Comparison of ENCODE assay signal across 1 cellular context in genomic region chr6:26045046-26045938, GRCh38.
A peak's percentile ranks its signal among the peaks of the same experiment; 100 is the strongest.
TF ChIP-seq lines count a peak whose summit lies in the region.

No MANE protein-coding gene starts in this region.

TF ChIP-seq in HepG2, 621 proteins besides CTCF, POLR2A, EP300 and RAD21 (continued from another document and continues in another):
- TF ChIP-seq ZHX1 (CRISPR knock-in tag; IDR thresholded peaks at IDR 0.05; ENCODE audit: low read depth) (peak; percentile 86), RORA (CRISPR knock-in tag; IDR thresholded peaks at IDR 0.05) (no peak), SIX1 (CRISPR knock-in tag; IDR thresholded peaks at IDR 0.05; ENCODE audit: borderline replicate concordance) (no peak; the same call in none of the 2 replicates), MEIS1 (CRISPR knock-in tag; IDR thresholded peaks at IDR 0.05; ENCODE audit: borderline replicate concordance) (no peak), TCF7L2 (IDR thresholded peaks at IDR 0.05; ENCODE audit: low read depth, low read length) (no peak), ZBTB37 (CRISPR knock-in tag; IDR thresholded peaks at IDR 0.05) (no peak), TEAD3 (CRISPR knock-in tag; optimal IDR thresholded peaks at IDR 0.05; ENCODE audit: borderline replicate concordance) (peak; percentile 63), SALL1 (CRISPR knock-in tag; IDR thresholded peaks at IDR 0.05) (peak; percentile 93), ZNF263 (CRISPR knock-in tag; IDR thresholded peaks at IDR 0.05) (peak; percentile 64), CBFB (CRISPR knock-in tag; IDR thresholded peaks at IDR 0.05) (peak; percentile 76; the same call in 1 of the 2 replicates), SKI (IDR thresholded peaks at IDR 0.05; ENCODE audit: partially characterized antibody) (peak; percentile 33), ZNF331 (CRISPR knock-in tag; IDR thresholded peaks at IDR 0.05) (peak; percentile 79), ELF1 (CRISPR knock-in tag; IDR thresholded peaks at IDR 0.05) (peak; percentile 83), TOE1 (CRISPR knock-in tag; IDR thresholded peaks at IDR 0.05) (peak; percentile 83), NFIC (IDR thresholded peaks at IDR 0.05; ENCODE audit: low read length) (peak; percentile 77; the same call in 1 of the 2 replicates), ZNF383 (CRISPR knock-in tag; IDR thresholded peaks at IDR 0.05; ENCODE audit: borderline replicate concordance) (no peak), ZNF121 (CRISPR knock-in tag; IDR thresholded peaks at IDR 0.05) (no peak), SP2 (CRISPR knock-in tag; IDR thresholded peaks at IDR 0.05) (peak; percentile 48; the same call in 1 of the 2 replicates)
- TF ChIP-seq, protein P1, sequence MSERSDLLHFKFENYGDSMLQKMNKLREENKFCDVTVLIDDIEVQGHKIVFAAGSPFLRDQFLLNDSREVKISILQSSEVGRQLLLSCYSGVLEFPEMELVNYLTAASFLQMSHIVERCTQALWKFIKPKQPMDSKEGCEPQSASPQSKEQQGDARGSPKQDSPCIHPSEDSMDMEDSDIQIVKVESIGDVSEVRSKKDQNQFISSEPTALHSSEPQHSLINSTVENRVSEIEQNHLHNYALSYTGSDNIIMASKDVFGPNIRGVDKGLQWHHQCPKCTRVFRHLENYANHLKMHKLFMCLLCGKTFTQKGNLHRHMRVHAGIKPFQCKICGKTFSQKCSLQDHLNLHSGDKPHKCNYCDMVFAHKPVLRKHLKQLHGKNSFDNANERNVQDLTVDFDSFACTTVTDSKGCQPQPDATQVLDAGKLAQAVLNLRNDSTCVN (CRISPR knock-in tag; IDR thresholded peaks at IDR 0.05; ENCODE audit: borderline replicate concordance) = peak; percentile 82
- TF ChIP-seq, protein P2, sequence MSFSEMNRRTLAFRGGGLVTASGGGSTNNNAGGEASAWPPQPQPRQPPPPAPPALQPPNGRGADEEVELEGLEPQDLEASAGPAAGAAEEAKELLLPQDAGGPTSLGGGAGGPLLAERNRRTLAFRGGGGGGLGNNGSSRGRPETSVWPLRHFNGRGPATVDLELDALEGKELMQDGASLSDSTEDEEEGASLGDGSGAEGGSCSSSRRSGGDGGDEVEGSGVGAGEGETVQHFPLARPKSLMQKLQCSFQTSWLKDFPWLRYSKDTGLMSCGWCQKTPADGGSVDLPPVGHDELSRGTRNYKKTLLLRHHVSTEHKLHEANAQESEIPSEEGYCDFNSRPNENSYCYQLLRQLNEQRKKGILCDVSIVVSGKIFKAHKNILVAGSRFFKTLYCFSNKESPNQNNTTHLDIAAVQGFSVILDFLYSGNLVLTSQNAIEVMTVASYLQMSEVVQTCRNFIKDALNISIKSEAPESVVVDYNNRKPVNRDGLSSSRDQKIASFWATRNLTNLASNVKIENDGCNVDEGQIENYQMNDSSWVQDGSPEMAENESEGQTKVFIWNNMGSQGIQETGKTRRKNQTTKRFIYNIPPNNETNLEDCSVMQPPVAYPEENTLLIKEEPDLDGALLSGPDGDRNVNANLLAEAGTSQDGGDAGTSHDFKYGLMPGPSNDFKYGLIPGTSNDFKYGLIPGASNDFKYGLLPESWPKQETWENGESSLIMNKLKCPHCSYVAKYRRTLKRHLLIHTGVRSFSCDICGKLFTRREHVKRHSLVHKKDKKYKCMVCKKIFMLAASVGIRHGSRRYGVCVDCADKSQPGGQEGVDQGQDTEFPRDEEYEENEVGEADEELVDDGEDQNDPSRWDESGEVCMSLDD (CRISPR knock-in tag; IDR thresholded peaks at IDR 0.05; ENCODE audit: borderline replicate concordance) = no peak; the same call in 1 of the 2 replicates
- TF ChIP-seq, protein P3, sequence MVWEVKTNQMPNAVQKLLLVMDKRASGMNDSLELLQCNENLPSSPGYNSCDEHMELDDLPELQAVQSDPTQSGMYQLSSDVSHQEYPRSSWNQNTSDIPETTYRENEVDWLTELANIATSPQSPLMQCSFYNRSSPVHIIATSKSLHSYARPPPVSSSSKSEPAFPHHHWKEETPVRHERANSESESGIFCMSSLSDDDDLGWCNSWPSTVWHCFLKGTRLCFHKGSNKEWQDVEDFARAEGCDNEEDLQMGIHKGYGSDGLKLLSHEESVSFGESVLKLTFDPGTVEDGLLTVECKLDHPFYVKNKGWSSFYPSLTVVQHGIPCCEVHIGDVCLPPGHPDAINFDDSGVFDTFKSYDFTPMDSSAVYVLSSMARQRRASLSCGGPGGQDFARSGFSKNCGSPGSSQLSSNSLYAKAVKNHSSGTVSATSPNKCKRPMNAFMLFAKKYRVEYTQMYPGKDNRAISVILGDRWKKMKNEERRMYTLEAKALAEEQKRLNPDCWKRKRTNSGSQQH (CRISPR knock-in tag; IDR thresholded peaks at IDR 0.05; ENCODE audit: low read depth) = peak; percentile 91
- TF ChIP-seq, protein P4, sequence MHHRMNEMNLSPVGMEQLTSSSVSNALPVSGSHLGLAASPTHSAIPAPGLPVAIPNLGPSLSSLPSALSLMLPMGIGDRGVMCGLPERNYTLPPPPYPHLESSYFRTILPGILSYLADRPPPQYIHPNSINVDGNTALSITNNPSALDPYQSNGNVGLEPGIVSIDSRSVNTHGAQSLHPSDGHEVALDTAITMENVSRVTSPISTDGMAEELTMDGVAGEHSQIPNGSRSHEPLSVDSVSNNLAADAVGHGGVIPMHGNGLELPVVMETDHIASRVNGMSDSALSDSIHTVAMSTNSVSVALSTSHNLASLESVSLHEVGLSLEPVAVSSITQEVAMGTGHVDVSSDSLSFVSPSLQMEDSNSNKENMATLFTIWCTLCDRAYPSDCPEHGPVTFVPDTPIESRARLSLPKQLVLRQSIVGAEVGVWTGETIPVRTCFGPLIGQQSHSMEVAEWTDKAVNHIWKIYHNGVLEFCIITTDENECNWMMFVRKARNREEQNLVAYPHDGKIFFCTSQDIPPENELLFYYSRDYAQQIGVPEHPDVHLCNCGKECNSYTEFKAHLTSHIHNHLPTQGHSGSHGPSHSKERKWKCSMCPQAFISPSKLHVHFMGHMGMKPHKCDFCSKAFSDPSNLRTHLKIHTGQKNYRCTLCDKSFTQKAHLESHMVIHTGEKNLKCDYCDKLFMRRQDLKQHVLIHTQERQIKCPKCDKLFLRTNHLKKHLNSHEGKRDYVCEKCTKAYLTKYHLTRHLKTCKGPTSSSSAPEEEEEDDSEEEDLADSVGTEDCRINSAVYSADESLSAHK (CRISPR knock-in tag; IDR thresholded peaks at IDR 0.05; ENCODE audit: borderline replicate concordance) = no peak
- TF ChIP-seq, protein P5, sequence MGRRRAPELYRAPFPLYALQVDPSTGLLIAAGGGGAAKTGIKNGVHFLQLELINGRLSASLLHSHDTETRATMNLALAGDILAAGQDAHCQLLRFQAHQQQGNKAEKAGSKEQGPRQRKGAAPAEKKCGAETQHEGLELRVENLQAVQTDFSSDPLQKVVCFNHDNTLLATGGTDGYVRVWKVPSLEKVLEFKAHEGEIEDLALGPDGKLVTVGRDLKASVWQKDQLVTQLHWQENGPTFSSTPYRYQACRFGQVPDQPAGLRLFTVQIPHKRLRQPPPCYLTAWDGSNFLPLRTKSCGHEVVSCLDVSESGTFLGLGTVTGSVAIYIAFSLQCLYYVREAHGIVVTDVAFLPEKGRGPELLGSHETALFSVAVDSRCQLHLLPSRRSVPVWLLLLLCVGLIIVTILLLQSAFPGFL (CRISPR knock-in tag; IDR thresholded peaks at IDR 0.05) = peak; percentile 31; the same call in 1 of the 2 replicates
- TF ChIP-seq, protein P6, sequence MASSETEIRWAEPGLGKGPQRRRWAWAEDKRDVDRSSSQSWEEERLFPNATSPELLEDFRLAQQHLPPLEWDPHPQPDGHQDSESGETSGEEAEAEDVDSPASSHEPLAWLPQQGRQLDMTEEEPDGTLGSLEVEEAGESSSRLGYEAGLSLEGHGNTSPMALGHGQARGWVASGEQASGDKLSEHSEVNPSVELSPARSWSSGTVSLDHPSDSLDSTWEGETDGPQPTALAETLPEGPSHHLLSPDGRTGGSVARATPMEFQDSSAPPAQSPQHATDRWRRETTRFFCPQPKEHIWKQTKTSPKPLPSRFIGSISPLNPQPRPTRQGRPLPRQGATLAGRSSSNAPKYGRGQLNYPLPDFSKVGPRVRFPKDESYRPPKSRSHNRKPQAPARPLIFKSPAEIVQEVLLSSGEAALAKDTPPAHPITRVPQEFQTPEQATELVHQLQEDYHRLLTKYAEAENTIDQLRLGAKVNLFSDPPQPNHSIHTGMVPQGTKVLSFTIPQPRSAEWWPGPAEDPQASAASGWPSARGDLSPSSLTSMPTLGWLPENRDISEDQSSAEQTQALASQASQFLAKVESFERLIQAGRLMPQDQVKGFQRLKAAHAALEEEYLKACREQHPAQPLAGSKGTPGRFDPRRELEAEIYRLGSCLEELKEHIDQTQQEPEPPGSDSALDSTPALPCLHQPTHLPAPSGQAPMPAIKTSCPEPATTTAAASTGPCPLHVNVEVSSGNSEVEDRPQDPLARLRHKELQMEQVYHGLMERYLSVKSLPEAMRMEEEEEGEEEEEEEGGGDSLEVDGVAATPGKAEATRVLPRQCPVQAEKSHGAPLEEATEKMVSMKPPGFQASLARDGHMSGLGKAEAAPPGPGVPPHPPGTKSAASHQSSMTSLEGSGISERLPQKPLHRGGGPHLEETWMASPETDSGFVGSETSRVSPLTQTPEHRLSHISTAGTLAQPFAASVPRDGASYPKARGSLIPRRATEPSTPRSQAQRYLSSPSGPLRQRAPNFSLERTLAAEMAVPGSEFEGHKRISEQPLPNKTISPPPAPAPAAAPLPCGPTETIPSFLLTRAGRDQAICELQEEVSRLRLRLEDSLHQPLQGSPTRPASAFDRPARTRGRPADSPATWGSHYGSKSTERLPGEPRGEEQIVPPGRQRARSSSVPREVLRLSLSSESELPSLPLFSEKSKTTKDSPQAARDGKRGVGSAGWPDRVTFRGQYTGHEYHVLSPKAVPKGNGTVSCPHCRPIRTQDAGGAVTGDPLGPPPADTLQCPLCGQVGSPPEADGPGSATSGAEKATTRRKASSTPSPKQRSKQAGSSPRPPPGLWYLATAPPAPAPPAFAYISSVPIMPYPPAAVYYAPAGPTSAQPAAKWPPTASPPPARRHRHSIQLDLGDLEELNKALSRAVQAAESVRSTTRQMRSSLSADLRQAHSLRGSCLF (CRISPR knock-in tag; IDR thresholded peaks at IDR 0.05; ENCODE audit: borderline replicate concordance) = no peak
- TF ChIP-seq, protein P7, sequence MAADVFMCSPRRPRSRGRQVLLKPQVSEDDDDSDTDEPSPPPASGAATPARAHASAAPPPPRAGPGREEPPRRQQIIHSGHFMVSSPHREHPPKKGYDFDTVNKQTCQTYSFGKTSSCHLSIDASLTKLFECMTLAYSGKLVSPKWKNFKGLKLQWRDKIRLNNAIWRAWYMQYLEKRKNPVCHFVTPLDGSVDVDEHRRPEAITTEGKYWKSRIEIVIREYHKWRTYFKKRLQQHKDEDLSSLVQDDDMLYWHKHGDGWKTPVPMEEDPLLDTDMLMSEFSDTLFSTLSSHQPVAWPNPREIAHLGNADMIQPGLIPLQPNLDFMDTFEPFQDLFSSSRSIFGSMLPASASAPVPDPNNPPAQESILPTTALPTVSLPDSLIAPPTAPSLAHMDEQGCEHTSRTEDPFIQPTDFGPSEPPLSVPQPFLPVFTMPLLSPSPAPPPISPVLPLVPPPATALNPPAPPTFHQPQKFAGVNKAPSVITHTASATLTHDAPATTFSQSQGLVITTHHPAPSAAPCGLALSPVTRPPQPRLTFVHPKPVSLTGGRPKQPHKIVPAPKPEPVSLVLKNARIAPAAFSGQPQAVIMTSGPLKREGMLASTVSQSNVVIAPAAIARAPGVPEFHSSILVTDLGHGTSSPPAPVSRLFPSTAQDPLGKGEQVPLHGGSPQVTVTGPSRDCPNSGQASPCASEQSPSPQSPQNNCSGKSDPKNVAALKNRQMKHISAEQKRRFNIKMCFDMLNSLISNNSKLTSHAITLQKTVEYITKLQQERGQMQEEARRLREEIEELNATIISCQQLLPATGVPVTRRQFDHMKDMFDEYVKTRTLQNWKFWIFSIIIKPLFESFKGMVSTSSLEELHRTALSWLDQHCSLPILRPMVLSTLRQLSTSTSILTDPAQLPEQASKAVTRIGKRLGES (CRISPR knock-in tag; IDR thresholded peaks at IDR 0.05; ENCODE audit: borderline replicate concordance) = peak; percentile 88
